ENCODE assay signal across 22 cellular contexts in genomic region chr11:15224466-15224865, GRCh38.
DNase-seq lines count a peak whose midpoint lies in the region; ATAC-seq, FAIRE-seq and TF ChIP-seq lines count a peak whose summit lies in the region.
"Had no signal": no experiment of that assay in that cellular context is flagged by ENCODE, and none has a peak within 500 bp of the region (broad histone marks: within the 10 kb centered on the region; RNA-seq: fewer than 3 reads in every experiment).

No MANE protein-coding gene starts in this region.

- H3K27ac ChIP-seq in parathyroid adenoma: peak overlapping the region; percentile 21
- H3K27ac ChIP-seq: 22Rv1; A549; BLaER1 treated with 17β-estradiol and CSF1 and Interleukin-3, amounts not matched to agents 10 nM and 100 nM; C4-2B had no signal

- H3K4me2 ChIP-seq in parathyroid adenoma (ENCODE audit: low read length): no peak overlapping the region
- H3K4me2 ChIP-seq: A549; BLaER1 treated with 17β-estradiol and CSF1 and Interleukin-3, amounts not matched to agents 10 nM and 100 nM had no signal

- H3K9me3 Mint-ChIP-seq in activated naive CD4-positive, alpha-beta T cell treated with anti-CD3 and anti-CD28 coated beads for 36 hours: no peaks in the 10 kb centered on the region
- H3K9me3 Mint-ChIP-seq: CD4-positive, alpha-beta T cell; CD8-positive, alpha-beta T cell had no signal

- intact Hi-C loops in activated naive CD4-positive, alpha-beta T cell treated with anti-CD3 and anti-CD28 coated beads for 36 hours (cut with micrococcal nuclease): no loop called here

- H3K4me3 Mint-ChIP-seq in activated naive CD4-positive, alpha-beta T cell treated with anti-CD3 and anti-CD28 coated beads for 36 hours: no peak overlapping the region
- H3K4me3 Mint-ChIP-seq: B cell; CD4-positive, alpha-beta T cell; CD8-positive, alpha-beta T cell had no signal

- no peaks in the 10 kb centered on the region for H3K9me3 ChIP-seq in parathyroid adenoma (ENCODE audit: control insufficient read depth, low read length)
- H3K9me3 ChIP-seq: A549; BLaER1 treated with 17β-estradiol and CSF1 and Interleukin-3, amounts not matched to agents 10 nM and 100 nM; Caco-2 had no signal

- peak overlapping the region; percentile 15 for H2AFZ ChIP-seq in parathyroid adenoma

- no peaks in the 10 kb centered on the region for H3K79me2 ChIP-seq in parathyroid adenoma

- CTCF ChIA-PET in activated naive CD4-positive, alpha-beta T cell treated with anti-CD3 and anti-CD28 coated beads for 36 hours (lab: Charles Lee): interaction anchor here (1.1 to 1.9 kb wide), 4 partner anchors 9 to 316 kb away, joined by 3 to 7 read pairs (median 4); no protein-coding TSS in a partner anchor

- H3K4me1 ChIP-seq in parathyroid adenoma: peaks cover 43% of the 10 kb centered on the region
- H3K4me1 ChIP-seq: A549, Caco-2 had no signal

- H3K4me3 ChIP-seq in bronchial epithelial cell (ENCODE audit: low read depth, low read length) (no peak overlapping the region), parathyroid adenoma (ENCODE audit: low read depth, low read length) (no peak overlapping the region)
- H3K4me3 ChIP-seq: A549; BLaER1 treated with 17β-estradiol and CSF1 and Interleukin-3, amounts not matched to agents 10 nM and 100 nM had no signal

- no peaks in the 10 kb centered on the region for H3K36me3 Mint-ChIP-seq in activated naive CD4-positive, alpha-beta T cell treated with anti-CD3 and anti-CD28 coated beads for 36 hours (ENCODE audit: low read depth)
- H3K36me3 Mint-ChIP-seq: CD8-positive, alpha-beta T cell had no signal

- DNase-seq in NCI-H82 (lab: John Stamatoyannopoulos, UW) (peak; percentile 4), NCI-H82 treated with DMSO at 0.1 percent for 48 hours (lab: John Stamatoyannopoulos, UW; ENCODE audit: unreplicated experiment) (no peak), bronchial epithelial cell (ENCODE audit: low read depth) (no peak)
- DNase-seq in activated naive CD4-positive, alpha-beta T cell treated with anti-CD3 and anti-CD28 coated beads for 36 hours: no peak
- DNase-seq: AML-193; Caco-2; Calu3; CD4-positive, alpha-beta T cell; CD8-positive, alpha-beta T cell; DMS79 treated with DMSO at 0.1 percent for 48 hours; GF-D8 had no signal

- TF ChIP-seq CTCF in bronchial epithelial cell (IDR thresholded peaks at IDR 0.05; ENCODE audit: insufficient read depth, low read length, severe bottlenecking): no peak
- TF ChIP-seq CTCF in parathyroid adenoma (IDR thresholded peaks at IDR 0.05): no peak

- H3K4me1 Mint-ChIP-seq in activated naive CD4-positive, alpha-beta T cell treated with anti-CD3 and anti-CD28 coated beads for 36 hours (ENCODE audit: low read depth): no peaks in the 10 kb centered on the region
- H3K4me1 Mint-ChIP-seq: B cell had no signal

- FAIRE-seq in bronchial epithelial cell (lab: Jason Lieb, UNC): peak; percentile 62
- FAIRE-seq: A549, D721Med, G401.6, GM12891, GM19239 had no signal

- H3K27me3 Mint-ChIP-seq in activated naive CD4-positive, alpha-beta T cell treated with anti-CD3 and anti-CD28 coated beads for 36 hours (ENCODE audit: low read depth): peaks cover 3% of the 10 kb centered on the region
- H3K27me3 Mint-ChIP-seq: CD4-positive, alpha-beta T cell had no signal

- no peak for ATAC-seq in GM19397 (IDR thresholded peaks at IDR 0.05; ENCODE audit: unreplicated experiment)
- ATAC-seq: A549; CD8-positive, alpha-beta T cell had no signal

- H3K36me3 ChIP-seq in bronchial epithelial cell (ENCODE audit: control insufficient read depth, insufficient read depth, low read length): no peaks in the 10 kb centered on the region
- no peaks in the 10 kb centered on the region for H3K36me3 ChIP-seq in parathyroid adenoma (ENCODE audit: control insufficient read depth, insufficient read depth, low read length)
- H3K36me3 ChIP-seq: BLaER1 treated with 17β-estradiol and CSF1 and Interleukin-3, amounts not matched to agents 10 nM and 100 nM had no signal

- no peak overlapping the region for H3K27ac Mint-ChIP-seq in activated naive CD4-positive, alpha-beta T cell treated with anti-CD3 and anti-CD28 coated beads for 36 hours
- H3K27ac Mint-ChIP-seq: B cell; CD4-positive, alpha-beta T cell; CD8-positive, alpha-beta T cell had no signal

- H3K9ac ChIP-seq in parathyroid adenoma: no peak overlapping the region
- H3K9ac ChIP-seq: BLaER1 treated with 17β-estradiol and CSF1 and Interleukin-3, amounts not matched to agents 10 nM and 100 nM had no signal

- H3K27me3 ChIP-seq in bronchial epithelial cell (ENCODE audit: control insufficient read depth, insufficient read depth, low read length) (no peaks in the 10 kb centered on the region), parathyroid adenoma (ENCODE audit: control insufficient read depth, insufficient read depth, low read length) (no peaks in the 10 kb centered on the region)
- H3K27me3 ChIP-seq: BLaER1 treated with 17β-estradiol and CSF1 and Interleukin-3, amounts not matched to agents 10 nM and 100 nM had no signal
